2 cellular contexts compared by ENCODE assay signal in the genomic region with DNA sequence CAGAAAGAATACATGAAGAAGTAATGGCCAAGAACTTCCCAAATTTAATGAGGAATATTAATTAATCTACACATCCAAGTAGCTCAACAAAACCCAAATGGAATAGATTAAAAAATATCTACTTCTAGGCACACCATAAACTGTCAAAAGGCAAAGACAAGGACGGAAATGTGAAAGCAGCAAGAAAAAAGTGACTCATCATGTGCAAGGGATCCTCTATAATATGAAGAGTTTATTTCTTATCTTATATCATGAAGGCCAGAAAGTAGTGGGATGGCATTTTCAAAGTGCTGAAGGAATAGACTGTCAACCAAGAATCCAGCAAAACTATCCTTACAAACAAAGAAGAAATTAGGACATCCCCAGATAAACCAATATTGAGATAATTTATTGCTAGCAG.
TF ChIP-seq lines count a peak whose summit lies in the region.

No MANE protein-coding gene starts in this region.

TF ChIP-seq in SK-N-SH, 30 proteins besides CTCF, POLR2A, EP300 and RAD21 (continued from another document):
- TF ChIP-seq, protein P1, sequence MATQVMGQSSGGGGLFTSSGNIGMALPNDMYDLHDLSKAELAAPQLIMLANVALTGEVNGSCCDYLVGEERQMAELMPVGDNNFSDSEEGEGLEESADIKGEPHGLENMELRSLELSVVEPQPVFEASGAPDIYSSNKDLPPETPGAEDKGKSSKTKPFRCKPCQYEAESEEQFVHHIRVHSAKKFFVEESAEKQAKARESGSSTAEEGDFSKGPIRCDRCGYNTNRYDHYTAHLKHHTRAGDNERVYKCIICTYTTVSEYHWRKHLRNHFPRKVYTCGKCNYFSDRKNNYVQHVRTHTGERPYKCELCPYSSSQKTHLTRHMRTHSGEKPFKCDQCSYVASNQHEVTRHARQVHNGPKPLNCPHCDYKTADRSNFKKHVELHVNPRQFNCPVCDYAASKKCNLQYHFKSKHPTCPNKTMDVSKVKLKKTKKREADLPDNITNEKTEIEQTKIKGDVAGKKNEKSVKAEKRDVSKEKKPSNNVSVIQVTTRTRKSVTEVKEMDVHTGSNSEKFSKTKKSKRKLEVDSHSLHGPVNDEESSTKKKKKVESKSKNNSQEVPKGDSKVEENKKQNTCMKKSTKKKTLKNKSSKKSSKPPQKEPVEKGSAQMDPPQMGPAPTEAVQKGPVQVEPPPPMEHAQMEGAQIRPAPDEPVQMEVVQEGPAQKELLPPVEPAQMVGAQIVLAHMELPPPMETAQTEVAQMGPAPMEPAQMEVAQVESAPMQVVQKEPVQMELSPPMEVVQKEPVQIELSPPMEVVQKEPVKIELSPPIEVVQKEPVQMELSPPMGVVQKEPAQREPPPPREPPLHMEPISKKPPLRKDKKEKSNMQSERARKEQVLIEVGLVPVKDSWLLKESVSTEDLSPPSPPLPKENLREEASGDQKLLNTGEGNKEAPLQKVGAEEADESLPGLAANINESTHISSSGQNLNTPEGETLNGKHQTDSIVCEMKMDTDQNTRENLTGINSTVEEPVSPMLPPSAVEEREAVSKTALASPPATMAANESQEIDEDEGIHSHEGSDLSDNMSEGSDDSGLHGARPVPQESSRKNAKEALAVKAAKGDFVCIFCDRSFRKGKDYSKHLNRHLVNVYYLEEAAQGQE (IDR thresholded peaks at IDR 0.05; ENCODE audit: low read depth, low read length), result no peak
- 0 out of 2 replicates have a peak, but pooled peaks have one; percentile 5 for TF ChIP-seq JUND (IDR thresholded peaks at IDR 0.05)
- no peak for TF ChIP-seq ZBTB33 (IDR thresholded peaks at IDR 0.05; ENCODE audit: borderline replicate concordance, low read depth)
- TF ChIP-seq TCF12 (IDR thresholded peaks at IDR 0.05), result no peak
- TF ChIP-seq USF2 (IDR thresholded peaks at IDR 0.05; ENCODE audit: borderline replicate concordance, low read depth, low read length), result no peak
- no peak for TF ChIP-seq CHD2 (IDR thresholded peaks at IDR 0.05; ENCODE audit: low read length, partially characterized antibody)
TF ChIP-seq in SK-N-SH: peak in this region for 2.

TF ChIP-seq in SK-N-SH treated with all-trans-retinoic acid at 6 μM for 48 hours, 23 proteins besides CTCF, POLR2A, EP300 and RAD21 (continued from another document):
- TF ChIP-seq CREB5 (CRISPR knock-in tag; IDR thresholded peaks at IDR 0.05; ENCODE audit: low read depth), result no peak
- no peak for TF ChIP-seq ZNF70 (CRISPR knock-in tag; IDR thresholded peaks at IDR 0.05)
- TF ChIP-seq PPARA (CRISPR knock-in tag; IDR thresholded peaks at IDR 0.05; ENCODE audit: borderline replicate concordance), result no peak
- TF ChIP-seq ARNTL (CRISPR knock-in tag; IDR thresholded peaks at IDR 0.05; ENCODE audit: borderline replicate concordance, low read depth), result no peak
- TF ChIP-seq, protein P2, sequence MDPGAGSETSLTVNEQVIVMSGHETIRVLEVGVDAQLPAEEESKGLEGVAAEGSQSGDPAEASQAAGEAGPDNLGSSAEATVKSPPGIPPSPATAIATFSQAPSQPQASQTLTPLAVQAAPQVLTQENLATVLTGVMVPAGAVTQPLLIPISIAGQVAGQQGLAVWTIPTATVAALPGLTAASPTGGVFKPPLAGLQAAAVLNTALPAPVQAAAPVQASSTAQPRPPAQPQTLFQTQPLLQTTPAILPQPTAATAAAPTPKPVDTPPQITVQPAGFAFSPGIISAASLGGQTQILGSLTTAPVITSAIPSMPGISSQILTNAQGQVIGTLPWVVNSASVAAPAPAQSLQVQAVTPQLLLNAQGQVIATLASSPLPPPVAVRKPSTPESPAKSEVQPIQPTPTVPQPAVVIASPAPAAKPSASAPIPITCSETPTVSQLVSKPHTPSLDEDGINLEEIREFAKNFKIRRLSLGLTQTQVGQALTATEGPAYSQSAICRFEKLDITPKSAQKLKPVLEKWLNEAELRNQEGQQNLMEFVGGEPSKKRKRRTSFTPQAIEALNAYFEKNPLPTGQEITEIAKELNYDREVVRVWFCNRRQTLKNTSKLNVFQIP (CRISPR knock-in tag; IDR thresholded peaks at IDR 0.05; ENCODE audit: borderline replicate concordance, low read depth), result no peak
- TF ChIP-seq TSHZ2 (CRISPR knock-in tag; IDR thresholded peaks at IDR 0.05), result no peak
- no peak for TF ChIP-seq RARB (CRISPR knock-in tag; IDR thresholded peaks at IDR 0.05)
- TF ChIP-seq ESRRG (CRISPR knock-in tag; IDR thresholded peaks at IDR 0.05), result no peak
- TF ChIP-seq CSDC2 (CRISPR knock-in tag; IDR thresholded peaks at IDR 0.05), result no peak
- no peak for TF ChIP-seq ZNF565 (CRISPR knock-in tag; conservative IDR thresholded peaks at IDR 0.05; ENCODE audit: low read depth)
- TF ChIP-seq ISL1 (CRISPR knock-in tag; IDR thresholded peaks at IDR 0.05), result no peak
- no peak for TF ChIP-seq GLIS3 (CRISPR knock-in tag; IDR thresholded peaks at IDR 0.05)
- TF ChIP-seq ZFP30 (CRISPR knock-in tag; IDR thresholded peaks at IDR 0.05), result no peak
